Comparison of ENCODE assay signal across 8 cellular contexts in the genomic region with DNA sequence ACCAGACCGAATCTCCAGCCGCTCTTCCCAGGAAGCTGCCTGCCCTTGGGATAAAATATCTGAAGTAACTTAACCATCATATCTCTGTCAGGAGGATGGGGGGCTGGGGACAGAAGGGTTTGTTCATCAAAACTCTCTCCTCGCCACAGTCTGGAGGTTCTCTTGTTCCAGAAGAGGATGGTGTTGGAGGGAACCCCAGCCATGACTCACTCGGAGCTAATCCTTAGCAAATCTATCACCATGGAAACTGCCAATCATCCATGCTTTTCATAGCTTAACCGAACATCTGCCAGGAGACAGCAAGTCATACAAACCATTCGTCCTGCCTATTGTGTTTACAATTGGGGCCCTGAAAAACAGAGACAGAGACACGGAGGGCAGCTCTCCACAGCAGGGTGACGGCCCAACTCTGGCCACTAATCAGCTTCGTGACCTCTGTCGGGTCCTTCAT.
A peak's percentile ranks its signal among the peaks of the same experiment; 100 is the strongest.
DNase-seq lines count a peak whose midpoint lies in the region; ATAC-seq and TF ChIP-seq lines count a peak whose summit lies in the region.

No MANE protein-coding gene starts in this region.

- no peak overlapping the region for H3K14ac ChIP-seq in neuronal stem cell (ENCODE audit: low read length)

- H3K36me3 ChIP-seq in neuronal stem cell (replicated peaks in 1 of 2; ENCODE audit: control insufficient read depth in 2 of 2, insufficient read depth in 2 of 2, low read length in 2 of 2) = no peaks in the 10 kb centered on the region
- H3K36me3 ChIP-seq in CD8-positive, alpha-beta memory T cell (ENCODE audit: insufficient read depth, low read length) = no peaks in the 10 kb centered on the region

- H2BK12ac ChIP-seq in neuronal stem cell (ENCODE audit: low read length) = no peak overlapping the region

- POLR2A ChIA-PET in activated CD4-positive, alpha-beta memory T cell treated with anti-CD3 and anti-CD28 coated beads, Interleukin-2, amount 10 ng/mL, durations not matched to agents 7 days and 5 days (lab: Charles Lee) = interaction anchor here (1.3 to 2.3 kb wide), 2 partner anchors 11 to 74 kb away, joined by 3 to 10 read pairs; a partner anchor contains a TSS
- POLR2A ChIA-PET in CD8-positive, alpha-beta memory T cell (lab: Charles Lee) = no interaction called here

- peak; percentile 93 for DNase-seq in Daoy (ENCODE audit: low read depth)
- DNase-seq in NCI-H510A treated with DMSO at 0.1 percent for 48 hours (lab: John Stamatoyannopoulos, UW) = peak; percentile 52
- peak in 7 of 10 donors; percentile 50 to 88 (median 77) for DNase-seq in dorsolateral prefrontal cortex
- no peak for DNase-seq in neuronal stem cell (ENCODE audit: low spot score)
- DNase-seq in iPS-NIHi7 (ENCODE audit: extremely low spot score) = no peak
- no peak for DNase-seq in activated CD4-positive, alpha-beta memory T cell treated with anti-CD3 and anti-CD28 coated beads, Interleukin-2, amount 10 ng/mL, durations not matched to agents 7 days and 5 days
- no peak for DNase-seq in CD8-positive, alpha-beta memory T cell

- no peak overlapping the region for H2BK15ac ChIP-seq in neuronal stem cell (ENCODE audit: low read length)

- TF ChIP-seq CTCF in dorsolateral prefrontal cortex (IDR thresholded peaks at IDR 0.05 in 54 of 56, conservative IDR thresholded peaks at IDR 0.05 in 2 of 56; ENCODE audit: low read depth in 1 of 56, partially characterized antibody in 56 of 56) = no peak

- peaks cover 16 to 23% of the 10 kb centered on the region in 2 donors for H3K4me1 ChIP-seq in neuronal stem cell (ENCODE audit: control insufficient read depth in 2 of 2, insufficient read depth in 1 of 2, low read depth in 1 of 2, low read length in 2 of 2)
- peaks cover 16% of the 10 kb centered on the region for H3K4me1 ChIP-seq in CD8-positive, alpha-beta memory T cell (ENCODE audit: insufficient read depth, low read length)

- H4K8ac ChIP-seq in neuronal stem cell (ENCODE audit: low read depth, low read length) = no peak overlapping the region

- H2BK120ac ChIP-seq in neuronal stem cell (ENCODE audit: low read depth, low read length) = no peak overlapping the region

- no peak overlapping the region for H3K4me2 ChIP-seq in neuronal stem cell (ENCODE audit: insufficient read depth, low read length, poor library complexity, severe bottlenecking)

- no peak overlapping the region for H3K4ac ChIP-seq in neuronal stem cell (ENCODE audit: low read length)

- H3K4me3 Mint-ChIP-seq in activated CD4-positive, alpha-beta memory T cell treated with anti-CD3 and anti-CD28 coated beads, Interleukin-2, amount 10 ng/mL, durations not matched to agents 7 days and 5 days = no peak overlapping the region
- no peak overlapping the region for H3K4me3 Mint-ChIP-seq in CD8-positive, alpha-beta memory T cell

- H3K27me3 ChIP-seq in dorsolateral prefrontal cortex (no peaks in the 10 kb centered on the region), neuronal stem cell (ENCODE audit: control insufficient read depth in 3 of 3, insufficient read depth in 3 of 3, low read depth in 1 of 3, low read length in 3 of 3) (no peaks in the 10 kb centered on the region)
- no peaks in the 10 kb centered on the region for H3K27me3 ChIP-seq in CD8-positive, alpha-beta memory T cell (ENCODE audit: insufficient read depth, low read length, poor library complexity, severe bottlenecking)

- H3K9me3 ChIP-seq in neuronal stem cell (replicated peaks in 1 of 2; ENCODE audit: control insufficient read depth in 2 of 2, insufficient read depth in 1 of 2, low read depth in 1 of 2, low read length in 2 of 2) = no peaks in the 10 kb centered on the region
- no peaks in the 10 kb centered on the region for H3K9me3 ChIP-seq in CD8-positive, alpha-beta memory T cell (ENCODE audit: low read length)

- H3K23ac ChIP-seq in neuronal stem cell (ENCODE audit: low read depth, low read length, poor library complexity) = no peak overlapping the region

- no peak overlapping the region for H2AK5ac ChIP-seq in neuronal stem cell (ENCODE audit: low read depth, low read length)

- peak overlapping the region; percentile 0 for H3K18ac ChIP-seq in neuronal stem cell (ENCODE audit: low read length)

- H3K27ac Mint-ChIP-seq in activated CD4-positive, alpha-beta memory T cell treated with anti-CD3 and anti-CD28 coated beads, Interleukin-2, amount 10 ng/mL, durations not matched to agents 7 days and 5 days = no peak overlapping the region
- no peak overlapping the region for H3K27ac Mint-ChIP-seq in CD8-positive, alpha-beta memory T cell

- H3K27me3 Mint-ChIP-seq in activated CD4-positive, alpha-beta memory T cell treated with anti-CD3 and anti-CD28 coated beads, Interleukin-2, amount 10 ng/mL, durations not matched to agents 7 days and 5 days = peaks cover 34% of the 10 kb centered on the region
- no peaks in the 10 kb centered on the region for H3K27me3 Mint-ChIP-seq in CD8-positive, alpha-beta memory T cell

- peak overlapping the region; percentile 24 for H2AFZ ChIP-seq in neuronal stem cell (ENCODE audit: low read length)

- H2BK5ac ChIP-seq in neuronal stem cell (ENCODE audit: low read length) = no peak overlapping the region

- H3K9ac ChIP-seq in neuronal stem cell (ENCODE audit: low read depth, low read length, poor library complexity) = no peak overlapping the region

- CTCF ChIA-PET in activated CD4-positive, alpha-beta memory T cell treated with anti-CD3 and anti-CD28 coated beads, Interleukin-2, amount 10 ng/mL, durations not matched to agents 7 days and 5 days (lab: Charles Lee) = interaction anchor here (1.5 kb wide), 1 partner anchor 21 kb away, joined by 6 read pairs; no protein-coding TSS in a partner anchor
- CTCF ChIA-PET in CD8-positive, alpha-beta memory T cell (lab: Charles Lee) = interaction anchor here (1.1 to 2.0 kb wide), 5 partner anchors 11 to 503 kb away, joined by 3 to 5 read pairs (median 4); no protein-coding TSS in a partner anchor

- H4K91ac ChIP-seq in neuronal stem cell (ENCODE audit: low read depth, low read length, poor library complexity) = no peak overlapping the region

- H3K36me3 Mint-ChIP-seq in activated CD4-positive, alpha-beta memory T cell treated with anti-CD3 and anti-CD28 coated beads, Interleukin-2, amount 10 ng/mL, durations not matched to agents 7 days and 5 days (ENCODE audit: low read depth) = no peaks in the 10 kb centered on the region
- no peaks in the 10 kb centered on the region for H3K36me3 Mint-ChIP-seq in CD8-positive, alpha-beta memory T cell

- intact Hi-C loops in dorsolateral prefrontal cortex (cut with DNase I) = no loop called here

- H3K9me3 Mint-ChIP-seq in activated CD4-positive, alpha-beta memory T cell treated with anti-CD3 and anti-CD28 coated beads, Interleukin-2, amount 10 ng/mL, durations not matched to agents 7 days and 5 days = no peaks in the 10 kb centered on the region
- no peaks in the 10 kb centered on the region for H3K9me3 Mint-ChIP-seq in CD8-positive, alpha-beta memory T cell

- H3K4me3 ChIP-seq in dorsolateral prefrontal cortex (peak overlapping the region in 2 of 59 donors; percentile 9 to 12), neuronal stem cell (ENCODE audit: low read length in 2 of 2) (no peak overlapping the region)
- no peak overlapping the region for H3K4me3 ChIP-seq in CD8-positive, alpha-beta memory T cell (ENCODE audit: low read length)

- WGBS in neuronal stem cell (ENCODE audit: extremely low coverage in 2 of 2, insufficient read length in 2 of 2, insufficient replicate concordance in 1 of 2), 2 donors = no CpG with 5 or more reads among the region's 10 CpGs

- H3K27ac ChIP-seq in dorsolateral prefrontal cortex (peak overlapping the region in 56 of 59 donors; percentile 22 to 93 (median 77)), neuronal stem cell (replicated peaks; ENCODE audit: low read length) (no peak overlapping the region)
- H3K27ac ChIP-seq in CD8-positive, alpha-beta memory T cell (ENCODE audit: low read depth, low read length) = no peak overlapping the region

- H3K4me1 Mint-ChIP-seq in activated CD4-positive, alpha-beta memory T cell treated with anti-CD3 and anti-CD28 coated beads, Interleukin-2, amount 10 ng/mL, durations not matched to agents 7 days and 5 days = peaks cover 39% of the 10 kb centered on the region
- peaks cover 22 to 26% (median 25%) of the 10 kb centered on the region in 3 donors for H3K4me1 Mint-ChIP-seq in CD8-positive, alpha-beta memory T cell

- ATAC-seq in HG02623 (IDR thresholded peaks at IDR 0.05; ENCODE audit: unreplicated experiment) = no peak

- no peaks in the 10 kb centered on the region for H3K79me1 ChIP-seq in neuronal stem cell (ENCODE audit: low read depth, low read length)

Comparison
In these comparisons a context has a peak if more than half of its experiments do, and no peak if none do; other contexts are left out.
1. DNase-seq: peak in Daoy (single experiment), NCI-H510A treated with DMSO at 0.1 percent for 48 hours (single experiment) and dorsolateral prefrontal cortex (7 of 10); none in neuronal stem cell (single experiment), iPS-NIHi7 (single experiment), activated CD4-positive, alpha-beta memory T cell treated with anti-CD3 and anti-CD28 coated beads, Interleukin-2, amount 10 ng/mL, durations not matched to agents 7 days and 5 days (single experiment) and CD8-positive, alpha-beta memory T cell (0 of 5).
2. H3K27ac ChIP-seq: peak in dorsolateral prefrontal cortex (56 of 59); none in neuronal stem cell (single experiment) and CD8-positive, alpha-beta memory T cell (single experiment).